ENCODE assay signal across 22 cellular contexts in the genomic region with DNA sequence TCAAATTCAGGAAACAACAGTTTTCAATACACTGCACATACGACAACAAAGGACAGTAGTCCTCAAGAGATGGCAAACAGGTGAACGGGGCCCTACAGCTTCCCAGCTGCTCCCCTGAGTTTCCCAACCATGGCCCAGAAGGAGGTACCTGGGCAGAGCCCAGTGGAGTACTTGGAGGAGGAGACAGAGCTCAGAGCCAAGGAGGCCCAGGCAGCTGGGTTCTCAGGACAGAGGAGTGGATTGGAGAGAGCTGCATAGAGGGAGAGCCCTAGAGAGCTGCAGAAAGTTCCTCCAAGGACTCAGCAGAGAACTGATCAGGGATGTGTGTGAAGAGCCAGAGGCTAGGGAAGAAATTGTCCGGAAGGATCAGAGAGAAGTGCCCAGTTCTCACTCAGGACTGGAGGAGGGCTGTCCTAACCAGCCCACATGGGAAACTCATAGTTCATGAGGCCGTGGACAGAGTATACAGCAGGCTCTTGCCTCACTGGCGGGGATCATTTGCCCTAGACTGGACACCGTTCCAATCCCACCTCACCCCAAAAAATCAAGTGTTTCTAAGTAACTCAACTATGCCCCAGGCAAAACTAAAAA. TPM values are rescaled to one million over a fixed set of nuclear protein-coding genes. Genes with fewer than 3 reads are reported as not detected.
"Had no signal": no experiment of that assay in that cellular context is flagged by ENCODE, and none has a peak within 500 bp of the region (broad histone marks: within the 10 kb centered on the region; RNA-seq: fewer than 3 reads in every experiment).

No MANE protein-coding gene starts in this region.

- ATAC-seq: gastroesophageal sphincter; heart left ventricle; mucosa of descending colon; stimulated activated naive CD8-positive, alpha-beta T cell treated with anti-CD3 and anti-CD28 coated beads, Interleukin-15, amount 100 ng/mL, for 72 hours had no signal

- H3K4me1 Mint-ChIP-seq: naive B cell; neural crest cell; stimulated activated naive CD8-positive, alpha-beta T cell treated with anti-CD3 and anti-CD28 coated beads, Interleukin-15, amount 100 ng/mL, for 72 hours had no signal

- H3K36me3 ChIP-seq: brain microvascular endothelial cell, gastroesophageal sphincter, heart left ventricle, prostate gland, right atrium auricular region, suprapubic skin, WERI-Rb-1 had no signal

- H3K27me3 ChIP-seq: right atrium auricular region, suprapubic skin had no signal

- H3K27ac ChIP-seq: brain microvascular endothelial cell, gastroesophageal sphincter, heart left ventricle, prostate gland, right atrium auricular region, skin epidermis, suprapubic skin, WERI-Rb-1 had no signal

- H3K27ac Mint-ChIP-seq: activated CD4-positive, alpha-beta memory T cell treated with anti-CD3 and anti-CD28 coated beads for 36 hours; stimulated activated naive CD8-positive, alpha-beta T cell treated with anti-CD3 and anti-CD28 coated beads, Interleukin-15, amount 100 ng/mL, for 72 hours had no signal

- H3K9me3 ChIP-seq: prostate gland, suprapubic skin had no signal

- H3K4me3 ChIP-seq: gastroesophageal sphincter, heart left ventricle, mucosa of descending colon, prostate gland, right atrium auricular region, skin epidermis, suprapubic skin had no signal

- H3K4me3 Mint-ChIP-seq: activated CD4-positive, alpha-beta memory T cell treated with anti-CD3 and anti-CD28 coated beads for 36 hours; naive B cell; neural crest cell; stimulated activated naive CD8-positive, alpha-beta T cell treated with anti-CD3 and anti-CD28 coated beads, Interleukin-15, amount 100 ng/mL, for 72 hours had no signal

- H3K4me1 ChIP-seq: gastroesophageal sphincter, heart left ventricle, prostate gland, right atrium auricular region, suprapubic skin had no signal

- DNase-seq: activated CD4-positive, alpha-beta memory T cell treated with anti-CD3 and anti-CD28 coated beads for 36 hours; activated effector memory CD4-positive, alpha-beta T cell treated with Interleukin-2 at 50 U/mL for 16 hours; activated naive CD4-positive, alpha-beta T cell treated with anti-CD3 and anti-CD28 coated beads, Interleukin-2, amount 50 U/mL, for 16 hours; brain microvascular endothelial cell; central memory CD4-positive, alpha-beta T cell; heart left ventricle; mesenchymal stem cell; mucosa of descending colon; naive B cell; stimulated activated CD4-positive, alpha-beta T cell treated with anti-CD3 and anti-CD28 coated beads, Interleukin-4, amount 100 ng/mL, for 1 hour; stimulated activated naive CD8-positive, alpha-beta T cell treated with anti-CD3 and anti-CD28 coated beads, Interleukin-15, amount 100 ng/mL, for 72 hours; SW 1271; T-helper 2 cell; trophoblast cell; WERI-Rb-1 had no signal

RNA-seq across cellular contexts. Expression of gene ASCL2, which starts 7.6 kb away (rescaled TPM):
- total RNA-seq: osteocyte had no signal

RNA-seq across cellular contexts. Expression of gene C11orf21, which starts 23.7 kb away (rescaled TPM):
- total RNA-seq: neural crest cell had no signal

RNA-seq across cellular contexts. Expression of gene TSPAN32, which starts 23.8 kb away (rescaled TPM):
- total RNA-seq: neural crest cell, prostate gland had no signal
